Comparison of ENCODE assay signal across 2 cellular contexts in genomic region chr7:150911590-150912267, GRCh38.
TF ChIP-seq lines count a peak whose summit lies in the region.

No MANE protein-coding gene starts in this region.

TF ChIP-seq in A549, 52 proteins besides CTCF, POLR2A, EP300 and RAD21 (continued from another document):
- TF ChIP-seq NFE2L2 (conservative IDR thresholded peaks at IDR 0.05; ENCODE audit: low read length) (no peak), HOXB13 (CRISPR knock-in tag; IDR thresholded peaks at IDR 0.05; ENCODE audit: low read depth) (no peak), ZNF302 (CRISPR knock-in tag; IDR thresholded peaks at IDR 0.05) (no peak), HOXA7 (CRISPR knock-in tag; IDR thresholded peaks at IDR 0.05) (no peak), E2F6 (IDR thresholded peaks at IDR 0.05; ENCODE audit: borderline replicate concordance, low read depth) (no peak)
TF ChIP-seq in A549: peak in this region for 0.

TF ChIP-seq in HepG2, 621 proteins besides CTCF, POLR2A, EP300 and RAD21 (continued from another document):
- TF ChIP-seq, protein P1, sequence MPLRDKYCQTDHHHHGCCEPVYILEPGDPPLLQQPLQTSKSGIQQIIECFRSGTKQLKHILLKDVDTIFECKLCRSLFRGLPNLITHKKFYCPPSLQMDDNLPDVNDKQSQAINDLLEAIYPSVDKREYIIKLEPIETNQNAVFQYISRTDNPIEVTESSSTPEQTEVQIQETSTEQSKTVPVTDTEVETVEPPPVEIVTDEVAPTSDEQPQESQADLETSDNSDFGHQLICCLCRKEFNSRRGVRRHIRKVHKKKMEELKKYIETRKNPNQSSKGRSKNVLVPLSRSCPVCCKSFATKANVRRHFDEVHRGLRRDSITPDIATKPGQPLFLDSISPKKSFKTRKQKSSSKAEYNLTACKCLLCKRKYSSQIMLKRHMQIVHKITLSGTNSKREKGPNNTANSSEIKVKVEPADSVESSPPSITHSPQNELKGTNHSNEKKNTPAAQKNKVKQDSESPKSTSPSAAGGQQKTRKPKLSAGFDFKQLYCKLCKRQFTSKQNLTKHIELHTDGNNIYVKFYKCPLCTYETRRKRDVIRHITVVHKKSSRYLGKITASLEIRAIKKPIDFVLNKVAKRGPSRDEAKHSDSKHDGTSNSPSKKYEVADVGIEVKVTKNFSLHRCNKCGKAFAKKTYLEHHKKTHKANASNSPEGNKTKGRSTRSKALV (CRISPR knock-in tag; IDR thresholded peaks at IDR 0.05), result no peak
- TF ChIP-seq NFIB (CRISPR knock-in tag; IDR thresholded peaks at IDR 0.05; ENCODE audit: borderline replicate concordance), result no peak
- TF ChIP-seq ZNF672 (CRISPR knock-in tag; IDR thresholded peaks at IDR 0.05), result no peak
- TF ChIP-seq, protein P2, sequence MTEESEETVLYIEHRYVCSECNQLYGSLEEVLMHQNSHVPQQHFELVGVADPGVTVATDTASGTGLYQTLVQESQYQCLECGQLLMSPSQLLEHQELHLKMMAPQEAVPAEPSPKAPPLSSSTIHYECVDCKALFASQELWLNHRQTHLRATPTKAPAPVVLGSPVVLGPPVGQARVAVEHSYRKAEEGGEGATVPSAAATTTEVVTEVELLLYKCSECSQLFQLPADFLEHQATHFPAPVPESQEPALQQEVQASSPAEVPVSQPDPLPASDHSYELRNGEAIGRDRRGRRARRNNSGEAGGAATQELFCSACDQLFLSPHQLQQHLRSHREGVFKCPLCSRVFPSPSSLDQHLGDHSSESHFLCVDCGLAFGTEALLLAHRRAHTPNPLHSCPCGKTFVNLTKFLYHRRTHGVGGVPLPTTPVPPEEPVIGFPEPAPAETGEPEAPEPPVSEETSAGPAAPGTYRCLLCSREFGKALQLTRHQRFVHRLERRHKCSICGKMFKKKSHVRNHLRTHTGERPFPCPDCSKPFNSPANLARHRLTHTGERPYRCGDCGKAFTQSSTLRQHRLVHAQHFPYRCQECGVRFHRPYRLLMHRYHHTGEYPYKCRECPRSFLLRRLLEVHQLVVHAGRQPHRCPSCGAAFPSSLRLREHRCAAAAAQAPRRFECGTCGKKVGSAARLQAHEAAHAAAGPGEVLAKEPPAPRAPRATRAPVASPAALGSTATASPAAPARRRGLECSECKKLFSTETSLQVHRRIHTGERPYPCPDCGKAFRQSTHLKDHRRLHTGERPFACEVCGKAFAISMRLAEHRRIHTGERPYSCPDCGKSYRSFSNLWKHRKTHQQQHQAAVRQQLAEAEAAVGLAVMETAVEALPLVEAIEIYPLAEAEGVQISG (CRISPR knock-in tag; IDR thresholded peaks at IDR 0.05), result no peak
- TF ChIP-seq ZNF83 (CRISPR knock-in tag; IDR thresholded peaks at IDR 0.05; ENCODE audit: borderline replicate concordance), result no peak
- TF ChIP-seq, protein P3, sequence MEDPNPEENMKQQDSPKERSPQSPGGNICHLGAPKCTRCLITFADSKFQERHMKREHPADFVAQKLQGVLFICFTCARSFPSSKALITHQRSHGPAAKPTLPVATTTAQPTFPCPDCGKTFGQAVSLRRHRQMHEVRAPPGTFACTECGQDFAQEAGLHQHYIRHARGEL (CRISPR knock-in tag; IDR thresholded peaks at IDR 0.05), result no peak
- TF ChIP-seq ZFP41 (CRISPR knock-in tag; IDR thresholded peaks at IDR 0.05; ENCODE audit: borderline replicate concordance), result no peak
- TF ChIP-seq MAF1 (CRISPR knock-in tag; IDR thresholded peaks at IDR 0.05; ENCODE audit: borderline replicate concordance), result no peak
- no peak for TF ChIP-seq SSRP1 (CRISPR knock-in tag; IDR thresholded peaks at IDR 0.05)
- TF ChIP-seq NAIF1 (CRISPR knock-in tag; IDR thresholded peaks at IDR 0.05; ENCODE audit: borderline replicate concordance), result no peak
